1 cellular context compared by ENCODE assay signal in the genomic region with DNA sequence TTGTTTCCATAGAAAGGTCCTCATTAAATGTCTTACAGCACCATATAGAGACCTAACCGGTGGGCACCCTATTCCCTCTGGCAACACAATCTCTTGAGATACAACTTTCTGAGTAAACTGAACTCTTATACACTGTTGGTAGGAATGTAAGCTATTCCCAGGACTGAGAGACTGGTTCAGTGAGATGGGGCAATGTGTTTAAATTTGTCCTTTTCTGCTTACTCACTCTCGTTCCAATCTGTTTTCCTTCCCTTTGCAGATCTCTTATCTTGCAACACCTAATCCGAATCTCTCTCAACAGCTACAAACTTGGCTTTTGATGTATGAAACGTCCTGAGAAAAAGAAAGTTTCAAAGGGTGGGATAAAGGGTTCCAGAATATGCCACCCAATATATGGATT.
TF ChIP-seq lines count a peak whose summit lies in the region.

No MANE protein-coding gene starts in this region.

TF ChIP-seq in endothelial cell of umbilical vein, 7 proteins besides CTCF, POLR2A, EP300 and RAD21:
- TF ChIP-seq POLR2AphosphoS5 (IDR thresholded peaks at IDR 0.05; ENCODE audit: insufficient read depth, low read depth, low read length) (no peak), JUN (IDR thresholded peaks at IDR 0.05; ENCODE audit: borderline replicate concordance, insufficient read depth, insufficient read length, low read depth) (no peak), MYC (IDR thresholded peaks at IDR 0.05; ENCODE audit: low read depth, low read length) (no peak), GATA2 (IDR thresholded peaks at IDR 0.05; ENCODE audit: insufficient read depth, insufficient read length, low read depth, low read length) (no peak), EZH2 (IDR thresholded peaks at IDR 0.05; ENCODE audit: borderline replicate concordance, low read depth, low read length, severe bottlenecking) (no peak), FOS (IDR thresholded peaks at IDR 0.05; ENCODE audit: borderline replicate concordance, insufficient read depth, low read length) (no peak)
- TF ChIP-seq, protein P1, sequence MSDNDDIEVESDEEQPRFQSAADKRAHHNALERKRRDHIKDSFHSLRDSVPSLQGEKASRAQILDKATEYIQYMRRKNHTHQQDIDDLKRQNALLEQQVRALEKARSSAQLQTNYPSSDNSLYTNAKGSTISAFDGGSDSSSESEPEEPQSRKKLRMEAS (IDR thresholded peaks at IDR 0.05; ENCODE audit: insufficient read depth, insufficient read length), result no peak
TF ChIP-seq in endothelial cell of umbilical vein: peak in this region for 0.
